12 cellular contexts compared by ENCODE assay signal in the genomic region with DNA sequence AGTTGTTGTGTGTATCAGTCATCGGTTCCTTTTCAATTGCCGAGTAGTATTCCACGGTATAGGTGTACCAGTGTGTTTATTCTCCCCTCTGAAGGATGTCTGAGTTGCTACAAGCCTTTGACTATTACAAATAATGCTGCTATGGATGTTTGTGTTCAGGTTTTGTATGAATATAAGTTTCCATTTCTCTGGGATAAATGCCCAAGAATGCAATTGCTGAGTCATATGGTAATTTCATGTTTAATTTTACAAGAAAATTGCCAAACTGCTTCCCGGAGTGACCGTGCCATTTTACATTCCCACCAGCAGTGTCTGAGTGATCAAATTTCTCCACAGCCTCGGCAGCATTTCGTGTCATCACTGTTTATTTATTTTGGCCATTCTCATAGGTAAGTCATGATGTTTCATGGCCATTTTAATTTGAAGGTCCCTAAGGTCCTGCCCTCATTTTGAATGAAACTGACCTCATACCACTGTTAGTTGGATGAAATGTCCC.
A peak's percentile ranks its signal among the peaks of the same experiment; 100 is the strongest.
DNase-seq lines count a peak whose midpoint lies in the region; ATAC-seq and TF ChIP-seq lines count a peak whose summit lies in the region.
"Had no signal": no experiment of that assay in that cellular context is flagged by ENCODE, and none has a peak within 500 bp of the region (broad histone marks: within the 10 kb centered on the region; RNA-seq: fewer than 3 reads in every experiment).

No MANE protein-coding gene starts in this region.

- H3K4me1 Mint-ChIP-seq in activated CD4-positive, alpha-beta T cell treated with anti-CD3 and anti-CD28 coated beads for 36 hours = peaks cover 34% of the 10 kb centered on the region
- peaks cover 62% of the 10 kb centered on the region for H3K4me1 Mint-ChIP-seq in stimulated activated memory B cell treated with anti-CD40 and anti-IgM and Interleukin-4, amounts not matched to agents 10 μg/mL and 1 μg/mL and 100 μg/mL, for 72 hours

- H3K27me3 ChIP-seq in left ventricle myocardium inferior (ENCODE audit: low read depth) (no peaks in the 10 kb centered on the region), BE2C (no peaks in the 10 kb centered on the region)

- no peaks in the 10 kb centered on the region for H3K9me3 ChIP-seq in left ventricle myocardium inferior (replicated peaks)
- H3K9me3 ChIP-seq in BE2C = no peaks in the 10 kb centered on the region

- peak overlapping the region; percentile 93 for H3K27ac ChIP-seq in left ventricle myocardium inferior (replicated peaks)

- no peak for DNase-seq in activated CD4-positive, alpha-beta T cell treated with anti-CD3 and anti-CD28 coated beads for 36 hours
- no peak for DNase-seq in activated CD4-positive, alpha-beta T cell treated with anti-CD3 and anti-CD28 coated beads for 48 hours
- DNase-seq in amniotic stem cell (lab: John Stamatoyannopoulos, UW) (peak; percentile 87), left ventricle myocardium inferior (no peak), DMS53 treated with DMSO at 0.1 percent for 48 hours (lab: John Stamatoyannopoulos, UW; ENCODE audit: unreplicated experiment) (no peak), BE2C (no peak)
- DNase-seq: 8988T, hypothalamus, NCI-H1105 treated with DMSO at 0.1 percent for 48 hours, small intestine had no signal

- H3K4me3 ChIP-seq in left ventricle myocardium inferior = no peak overlapping the region
- H3K4me3 ChIP-seq in BE2C (ENCODE audit: low read depth, low read length) = no peak overlapping the region

- peaks cover 86% of the 10 kb centered on the region for H3K4me1 ChIP-seq in left ventricle myocardium inferior
- H3K4me1 ChIP-seq in BE2C = peaks cover 13% of the 10 kb centered on the region

- POLR2A ChIA-PET in activated CD4-positive, alpha-beta T cell treated with anti-CD3 and anti-CD28 coated beads for 36 hours (lab: Charles Lee) = no interaction called here

- peak; percentile 69 for ATAC-seq in activated CD4-positive, alpha-beta T cell treated with anti-CD3 and anti-CD28 coated beads for 36 hours
- no peak for ATAC-seq in stimulated activated memory B cell treated with anti-CD40 and anti-IgM and Interleukin-4, amounts not matched to agents 10 μg/mL and 1 μg/mL and 100 μg/mL, for 72 hours
- ATAC-seq in GM18517 (IDR thresholded peaks at IDR 0.05; ENCODE audit: unreplicated experiment) = no peak

- CTCF ChIA-PET in activated CD4-positive, alpha-beta T cell treated with anti-CD3 and anti-CD28 coated beads for 36 hours (lab: Charles Lee) = interaction anchor here (1.6 kb wide), 1 partner anchor 13 kb away, joined by 5 read pairs; no protein-coding TSS in a partner anchor

- intact Hi-C loops in activated CD4-positive, alpha-beta T cell treated with anti-CD3 and anti-CD28 coated beads for 36 hours (cut with DNase I, micrococcal nuclease) = no loop called here
- intact Hi-C loops in left ventricle myocardium inferior (cut with micrococcal nuclease) = loop anchor here (10.0 kb wide), 1 partner anchor 64 kb away; no protein-coding TSS in a partner anchor

- H3K4me3 Mint-ChIP-seq in activated CD4-positive, alpha-beta T cell treated with anti-CD3 and anti-CD28 coated beads for 36 hours = no peak overlapping the region
- no peak overlapping the region for H3K4me3 Mint-ChIP-seq in stimulated activated memory B cell treated with anti-CD40 and anti-IgM and Interleukin-4, amounts not matched to agents 10 μg/mL and 1 μg/mL and 100 μg/mL, for 72 hours

- no peaks in the 10 kb centered on the region for H3K27me3 Mint-ChIP-seq in activated CD4-positive, alpha-beta T cell treated with anti-CD3 and anti-CD28 coated beads for 36 hours
- H3K27me3 Mint-ChIP-seq in stimulated activated memory B cell treated with anti-CD40 and anti-IgM and Interleukin-4, amounts not matched to agents 10 μg/mL and 1 μg/mL and 100 μg/mL, for 72 hours = no peaks in the 10 kb centered on the region

- H3K36me3 Mint-ChIP-seq in activated CD4-positive, alpha-beta T cell treated with anti-CD3 and anti-CD28 coated beads for 36 hours (ENCODE audit: low read depth) = peaks cover 76% of the 10 kb centered on the region
- peaks cover 78% of the 10 kb centered on the region for H3K36me3 Mint-ChIP-seq in stimulated activated memory B cell treated with anti-CD40 and anti-IgM and Interleukin-4, amounts not matched to agents 10 μg/mL and 1 μg/mL and 100 μg/mL, for 72 hours

- no peak for TF ChIP-seq CTCF in left ventricle myocardium inferior (IDR thresholded peaks at IDR 0.05; ENCODE audit: borderline replicate concordance)
- no peak for TF ChIP-seq CTCF in BE2C (IDR thresholded peaks at IDR 0.05; ENCODE audit: low read depth, low read length)

- no peaks in the 10 kb centered on the region for H3K9me3 Mint-ChIP-seq in activated CD4-positive, alpha-beta T cell treated with anti-CD3 and anti-CD28 coated beads for 36 hours (ENCODE audit: low read depth)
- no peaks in the 10 kb centered on the region for H3K9me3 Mint-ChIP-seq in stimulated activated memory B cell treated with anti-CD40 and anti-IgM and Interleukin-4, amounts not matched to agents 10 μg/mL and 1 μg/mL and 100 μg/mL, for 72 hours

- no peak overlapping the region for H3K27ac Mint-ChIP-seq in activated CD4-positive, alpha-beta T cell treated with anti-CD3 and anti-CD28 coated beads for 36 hours
- H3K27ac Mint-ChIP-seq in stimulated activated memory B cell treated with anti-CD40 and anti-IgM and Interleukin-4, amounts not matched to agents 10 μg/mL and 1 μg/mL and 100 μg/mL, for 72 hours = peak overlapping the region; percentile 1

- H3K36me3 ChIP-seq in left ventricle myocardium inferior (peaks cover 70% of the 10 kb centered on the region), BE2C (peaks cover 13% of the 10 kb centered on the region)
